8 cellular contexts compared by ENCODE assay signal in genomic region chr1:115088871-115089442, GRCh38. TPM values are rescaled to one million over a fixed set of nuclear protein-coding genes. Genes with fewer than 3 reads are reported as not detected.
DNase-seq lines count a peak whose midpoint lies in the region; ATAC-seq, FAIRE-seq and TF ChIP-seq lines count a peak whose summit lies in the region.

No MANE protein-coding gene starts in this region.

- H3K4me1 ChIP-seq in RWPE2 (ENCODE audit: insufficient read depth, poor library complexity, severe bottlenecking) (no peaks in the 10 kb centered on the region), pancreas (no peaks in the 10 kb centered on the region)

- no peaks in the 10 kb centered on the region for H3K27me3 ChIP-seq in RWPE2 (ENCODE audit: insufficient read depth, poor library complexity, severe bottlenecking)
- H3K27me3 ChIP-seq in pancreas: no peaks in the 10 kb centered on the region

- H3K27ac ChIP-seq in RWPE2 (ENCODE audit: poor library complexity, severe bottlenecking) (no peak overlapping the region), pancreas (no peak overlapping the region)

- H3K9me3 ChIP-seq in RWPE2 (ENCODE audit: severe bottlenecking) (no peaks in the 10 kb centered on the region), pancreas (no peaks in the 10 kb centered on the region)

- BruUV-seq in Calu3 (replicated peaks; lab: Mats Ljungman, UMichigan): no TSS peak

- H3K9me3 Mint-ChIP-seq in Calu3 (ENCODE audit: low read depth, unreplicated experiment): no peaks in the 10 kb centered on the region

- H3K27ac Mint-ChIP-seq in Calu3 (ENCODE audit: unreplicated experiment): no peak overlapping the region

- ATAC-seq in RWPE2 (ENCODE audit: low read depth) (peak; percentile 6; the same call in 1 of the 3 replicates), pancreas (peak in 3 of 4 donors; percentile 16 to 34 (median 28))

- CTCF ChIA-PET in Calu3 (lab: Charles Lee): no interaction called here

- intact Hi-C loops in Calu3 (cut with micrococcal nuclease; ENCODE audit: unreplicated experiment): no loop called here
- intact Hi-C loops in pancreas (cut with DNase I): no loop called here

- H3K36me3 Mint-ChIP-seq in Calu3 (ENCODE audit: insufficient read depth, unreplicated experiment): peaks cover 19% of the 10 kb centered on the region

- 2 to 4% methylated on average over 27 to 28 of the region's 28 CpGs for WGBS in pancreas, 2 donors

- H3K4me1 Mint-ChIP-seq in Calu3 (ENCODE audit: low read depth, unreplicated experiment): peaks cover 12% of the 10 kb centered on the region

- TF ChIP-seq CTCF in Calu3 (IDR thresholded peaks at IDR 0.05; ENCODE audit: unreplicated experiment) (no peak), RWPE2 (IDR thresholded peaks at IDR 0.05; ENCODE audit: poor library complexity, severe bottlenecking) (no peak), foreskin fibroblast (IDR thresholded peaks at IDR 0.05; ENCODE audit: low read depth, low read length) (no peak), pancreas (IDR thresholded peaks at IDR 0.05) (no peak)

- no peaks in the 10 kb centered on the region for H3K36me3 ChIP-seq in RWPE2 (ENCODE audit: low read depth)
- no peaks in the 10 kb centered on the region for H3K36me3 ChIP-seq in pancreas

- H3K27me3 Mint-ChIP-seq in Calu3 (ENCODE audit: unreplicated experiment): no peaks in the 10 kb centered on the region

- DNase-seq in Calu3: no peak
- DNase-seq in RWPE2 (ENCODE audit: low spot score): no peak
- no peak for DNase-seq in foreskin fibroblast
- peak in 1 of 6 donors; percentile 58 for DNase-seq in pancreas
- no peak for DNase-seq in AML-193 (lab: John Stamatoyannopoulos, UW)
- DNase-seq in C1 segment of cervical spinal cord (lab: John Stamatoyannopoulos, UW): no peak
- no peak for DNase-seq in epidermal melanocyte (ENCODE audit: insufficient read length, low spot score)
- no peak for DNase-seq in SHP77 (lab: John Stamatoyannopoulos, UW)

- peak overlapping the region; percentile 48 for H3K4me3 ChIP-seq in RWPE2 (ENCODE audit: severe bottlenecking)
- peak overlapping the region; percentile 22 to 57 for H3K4me3 ChIP-seq in foreskin fibroblast (ENCODE audit: low read depth in 1 of 2, low read length in 2 of 2)
- peak overlapping the region; percentile 24 to 71 (median 51) for H3K4me3 ChIP-seq in pancreas

- H3K4me3 Mint-ChIP-seq in Calu3 (ENCODE audit: low read depth, unreplicated experiment): peak overlapping the region; percentile 76

- no peak for FAIRE-seq in pancreas (lab: Jason Lieb, UNC)

RNA-seq across cellular contexts. Expression of gene TSPAN2, which starts 0.3 kb away (rescaled TPM):
- total RNA-seq in Calu3 (2022): 6.0 and 7.7 TPM in 2 replicates
- 1 to 10 TPM; 1.6 to 7.2 (median 2.6) TPM for total RNA-seq in pancreas
- 10 to 100 TPM in 1 of 2 donors, 1 to 10 TPM in 1; 1.7 to 10.2 TPM for polyA plus RNA-seq in pancreas

RNA-seq across cellular contexts. Expression of gene TSHB, which starts 59.3 kb away (rescaled TPM):
- not detected in 2 replicates for total RNA-seq in Calu3 (2022)
- total RNA-seq in pancreas: not detected
- polyA plus RNA-seq in pancreas: not detected
